21 cellular contexts compared by ENCODE assay signal in the genomic region with DNA sequence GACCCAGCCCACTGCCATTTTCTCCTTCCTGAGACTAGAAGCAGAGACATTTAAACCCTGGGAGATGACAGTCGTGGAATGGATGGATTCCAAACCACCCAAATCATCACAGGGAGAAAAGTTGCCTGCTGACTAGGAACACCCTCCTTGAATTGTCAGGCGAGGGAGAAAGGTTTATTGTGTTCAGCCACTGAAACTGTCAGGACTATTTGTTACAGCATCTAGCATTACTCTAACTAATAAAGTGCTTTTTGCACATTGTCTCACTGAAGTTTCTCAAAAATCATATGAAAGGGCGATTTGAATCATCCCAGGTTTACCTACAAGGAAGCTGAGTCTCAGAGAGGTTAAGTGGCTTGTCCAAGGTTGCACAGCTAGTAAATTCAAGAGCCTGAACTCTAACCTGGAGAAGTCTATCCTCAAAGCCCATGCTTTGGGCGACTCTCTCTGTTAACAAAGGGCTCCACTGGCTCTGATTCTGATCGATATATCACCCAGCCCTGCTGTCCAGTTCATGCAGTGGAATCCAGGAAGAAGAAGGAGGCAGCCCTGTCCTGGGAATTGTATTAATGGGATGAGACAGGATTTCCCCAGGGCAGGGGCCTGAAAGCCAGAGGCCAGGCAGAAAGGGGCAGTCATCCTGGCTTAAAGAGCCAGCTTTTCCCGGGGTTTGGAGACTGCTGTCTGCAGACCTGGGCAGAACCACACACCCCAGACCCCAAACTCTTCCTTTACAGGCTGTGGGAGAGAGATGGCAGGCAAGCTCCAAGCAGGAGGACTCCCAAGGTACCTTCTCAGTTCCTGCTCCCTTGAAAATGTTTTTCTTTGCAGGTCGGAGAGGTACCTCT. TPM values are rescaled to one million over a fixed set of nuclear protein-coding genes. Genes with fewer than 3 reads are reported as not detected.
A peak's percentile ranks its signal among the peaks of the same experiment; 100 is the strongest.
DNase-seq lines count a peak whose midpoint lies in the region; ATAC-seq, FAIRE-seq and TF ChIP-seq lines count a peak whose summit lies in the region.
"Had no signal": no experiment of that assay in that cellular context is flagged by ENCODE, and none has a peak within 500 bp of the region (broad histone marks: within the 10 kb centered on the region; RNA-seq: fewer than 3 reads in every experiment).

No MANE protein-coding gene starts in this region.

- no peak for FAIRE-seq in HepG2 (lab: Jason Lieb, UNC)
- FAIRE-seq: GM12891, GM18507 had no signal

- no peaks in the 10 kb centered on the region for H4K20me1 ChIP-seq in HepG2 (ENCODE audit: insufficient read depth, low read length)

- TF ChIP-seq EP300 in HepG2 (IDR thresholded peaks at IDR 0.05; ENCODE audit: low read depth in 2 of 2, low read length in 2 of 2): no peak
- no peak for TF ChIP-seq EP300 in HepG2 (CRISPR knock-in tag; IDR thresholded peaks at IDR 0.05; ENCODE audit: borderline replicate concordance)

- intact Hi-C loops in HepG2 (cut with micrococcal nuclease; ENCODE audit: unreplicated experiment): no loop called here
- intact Hi-C loops in right lobe of liver (cut with DNase I): no loop called here

- peaks cover 6% of the 10 kb centered on the region for H3K36me3 Mint-ChIP-seq in glutamatergic neuron (ENCODE audit: unreplicated experiment)
- H3K36me3 Mint-ChIP-seq in neural crest cell (ENCODE audit: low read depth): no peaks in the 10 kb centered on the region
- H3K36me3 Mint-ChIP-seq: CD4-positive, alpha-beta memory T cell had no signal

- no peaks in the 10 kb centered on the region for H3K79me2 ChIP-seq in HepG2 (ENCODE audit: insufficient read depth, low read length)

- H3K9ac ChIP-seq in HepG2 (ENCODE audit: insufficient read depth, low read depth, low read length): no peak overlapping the region

- peaks cover 2% of the 10 kb centered on the region for H3K27me3 Mint-ChIP-seq in glutamatergic neuron (ENCODE audit: unreplicated experiment)
- H3K27me3 Mint-ChIP-seq in neural crest cell (ENCODE audit: low read depth): no peaks in the 10 kb centered on the region

- H3K4me3 ChIP-seq in HepG2 (replicated peaks in 1 of 3; ENCODE audit: insufficient read depth in 1 of 3, low read depth in 2 of 3, low read length in 3 of 3): no peak overlapping the region
- no peak overlapping the region for H3K4me3 ChIP-seq in right lobe of liver
- H3K4me3 ChIP-seq: GM23338 had no signal

- H3K36me3 ChIP-seq in HepG2 (replicated peaks in 1 of 2; ENCODE audit: control insufficient read depth in 1 of 2, insufficient read depth in 2 of 2, low read length in 2 of 2) (no peaks in the 10 kb centered on the region), right lobe of liver (no peaks in the 10 kb centered on the region)

- TF ChIP-seq POLR2A in HepG2 (IDR thresholded peaks at IDR 0.05; ENCODE audit: insufficient read depth in 1 of 2, low read depth in 2 of 2, low read length in 2 of 2) (no peak), right lobe of liver (IDR thresholded peaks at IDR 0.05) (no peak)

- no peak for TF ChIP-seq RAD21 in HepG2 (CRISPR knock-in tag; IDR thresholded peaks at IDR 0.05)

- H3K27ac ChIP-seq in HepG2 (ENCODE audit: extremely low read length, insufficient read depth, low read length): no peak overlapping the region
- H3K27ac ChIP-seq in right lobe of liver: no peak overlapping the region

- H3K9me3 ChIP-seq in HepG2 (ENCODE audit: low read length): 0 out of 2 replicates have a peak, but pooled peaks cover 4% of the 10 kb centered on the region
- no peaks in the 10 kb centered on the region for H3K9me3 ChIP-seq in right lobe of liver

- in situ Hi-C loops in HepG2 (cut with HindIII; ENCODE audit: extremely low pct_ligation_motif_present, low pct_unique_long_range_greater_than_20kb): no loop called here

- DNase-seq in HepG2 (ENCODE audit: low spot score) (no peak), right lobe of liver (no peak), glutamatergic neuron (peak; percentile 29), neural crest cell (ENCODE audit: low read depth, low spot score) (no peak), NCI-H82 (lab: John Stamatoyannopoulos, UW) (no peak), NCI-H2029 treated with DMSO at 0.1 percent for 48 hours (lab: John Stamatoyannopoulos, UW) (no peak), HPDE6-E6E7 (ENCODE audit: extremely low spot score) (no peak)
- DNase-seq: C1 segment of cervical spinal cord; Calu3; CD4-positive, alpha-beta memory T cell; COR-L47; DMS53; DMS79 treated with DMSO at 0.1 percent for 48 hours; GF-D8; H9; HFFc6 had no signal

- WGBS in HepG2 (ENCODE audit: low lambda C conversion rate): 15% methylated on average over 7 of the region's 7 CpGs
- WGBS in right lobe of liver (ENCODE audit: insufficient coverage, low coverage, low lambda C conversion rate, missing lambda C conversion rate): 65% methylated on average over 4 of the region's 7 CpGs

- BruUV-seq in HepG2 (replicated peaks; lab: Mats Ljungman, UMichigan): no TSS peak

- H3K27me3 ChIP-seq in HepG2 (ENCODE audit: control insufficient read depth in 1 of 2, insufficient read depth in 2 of 2, low read length in 2 of 2) (peaks cover 8 to 20% of the 10 kb centered on the region in 2 experiments; a peak in 2 of 5 replicates), right lobe of liver (no peaks in the 10 kb centered on the region)

- peak; percentile 39; the same call in 2 of the 3 replicates for ATAC-seq in HepG2
- ATAC-seq in right lobe of liver: no peak
- ATAC-seq: GM23338, HCT116 had no signal

- H3K4me1 ChIP-seq in HepG2 (ENCODE audit: insufficient read depth, low read length) (peaks cover 34% of the 10 kb centered on the region), right lobe of liver (no peaks in the 10 kb centered on the region)

- no peak overlapping the region for H2AFZ ChIP-seq in HepG2 (ENCODE audit: low read length)
- H2AFZ ChIP-seq: GM23338 had no signal

- H3K9me3 Mint-ChIP-seq in glutamatergic neuron (ENCODE audit: unreplicated experiment) (no peaks in the 10 kb centered on the region), neural crest cell (peaks cover 6% of the 10 kb centered on the region)

- no peak for TF ChIP-seq CTCF in HepG2 (CRISPR knock-in tag; IDR thresholded peaks at IDR 0.05)
- TF ChIP-seq CTCF in right lobe of liver (IDR thresholded peaks at IDR 0.05): no peak
- TF ChIP-seq CTCF in glutamatergic neuron (IDR thresholded peaks at IDR 0.05; ENCODE audit: partially characterized antibody, unreplicated experiment): no peak
- TF ChIP-seq CTCF in neural crest cell (conservative IDR thresholded peaks at IDR 0.05): no peak

- CTCF ChIA-PET in HepG2 (lab: Yijun Ruan, JAX; ENCODE audit: low intra/inter-chr PET ratio, low total read pairs): no interaction called here

- H3K4me3 Mint-ChIP-seq in glutamatergic neuron (ENCODE audit: unreplicated experiment) (no peak overlapping the region), neural crest cell (no peak overlapping the region)
- H3K4me3 Mint-ChIP-seq: CD4-positive, alpha-beta memory T cell; GM23338; H9; HFFc6 had no signal

- no peak overlapping the region for H3K4me2 ChIP-seq in HepG2 (ENCODE audit: low read depth, low read length)
- H3K4me2 ChIP-seq: GM23338 had no signal

- POLR2A ChIA-PET in HepG2 (lab: Yijun Ruan, JAX): no interaction called here

- H3K27ac Mint-ChIP-seq in glutamatergic neuron (ENCODE audit: unreplicated experiment) (no peak overlapping the region), neural crest cell (ENCODE audit: unreplicated experiment) (peak overlapping the region; percentile 27)
- H3K27ac Mint-ChIP-seq: CD4-positive, alpha-beta memory T cell; GM23338; H9; HFFc6 had no signal

- no peaks in the 10 kb centered on the region for H3K4me1 Mint-ChIP-seq in glutamatergic neuron (ENCODE audit: low read depth, unreplicated experiment)
- no peaks in the 10 kb centered on the region for H3K4me1 Mint-ChIP-seq in neural crest cell
- H3K4me1 Mint-ChIP-seq: CD4-positive, alpha-beta memory T cell; GM23338 had no signal

TF ChIP-seq in HepG2, 621 proteins besides CTCF, POLR2A, EP300 and RAD21:
- TF ChIP-seq NFE2L2 (IDR thresholded peaks at IDR 0.05; ENCODE audit: low read length) (no peak), EZH2 (conservative IDR thresholded peaks at IDR 0.05; ENCODE audit: low read depth, low read length) (peak; percentile 61; the same call in 1 of the 2 replicates), ZNF12 (CRISPR knock-in tag; IDR thresholded peaks at IDR 0.05) (peak; percentile 97), ZNF460 (CRISPR knock-in tag; IDR thresholded peaks at IDR 0.05; ENCODE audit: borderline replicate concordance) (no peak), ZMYM3 (CRISPR knock-in tag; IDR thresholded peaks at IDR 0.05) (0 out of 2 replicates have a peak, but pooled peaks have one; percentile 42), ZNF768 (CRISPR knock-in tag; IDR thresholded peaks at IDR 0.05) (peak; percentile 84; the same call in 1 of the 2 replicates), DNMT1 (CRISPR knock-in tag; IDR thresholded peaks at IDR 0.05) (no peak)
TF ChIP-seq in HepG2: peak in this region for 4.

RNA-seq across cellular contexts. Expression of a gene that starts 37.5 kb away (rescaled TPM):
- total RNA-seq in HepG2 (2016; rRNA removed; fragmentation: Illumina TruSeq; extraction: Trizol) (10.0 and 16.4 TPM in 2 replicates), right lobe of liver (1 to 10 TPM in 1 of 6 experiments, under 1 TPM in 5; 0.25 to 1.3 (median 0.61) TPM), glutamatergic neuron (ENCODE audit: unreplicated experiment) (13.0 TPM), neural crest cell (28.9 and 33.0 TPM in 2 replicates)
- total RNA-seq in HepG2 (2016; cell fraction: cytosol; rRNA removed; fragmentation: Illumina TruSeq; extraction: Trizol; ENCODE audit: low read depth): 6.5 and 10.3 TPM in 2 replicates
- 9.4 and 16.4 TPM in 2 replicates for total RNA-seq in HepG2 (2016; cell fraction: insoluble cytoplasmic fraction; rRNA removed; fragmentation: Illumina TruSeq; extraction: Trizol)
- 11.6 and 16.3 TPM in 2 replicates for total RNA-seq in HepG2 (2016; cell fraction: membrane; rRNA removed; fragmentation: Illumina TruSeq; extraction: Trizol)
- 7.9 TPM in 2 replicates for total RNA-seq in HepG2 (2016; cell fraction: nucleus; rRNA removed; fragmentation: Illumina TruSeq; extraction: Trizol)
- 9.2 and 11.5 TPM in 2 replicates for polyA plus RNA-seq in HepG2 (2011; rRNA removed)
- 8.9 and 15.1 TPM in 2 replicates for polyA plus RNA-seq in HepG2 (2011; cell fraction: cytosol; rRNA removed)
- 24.5 and 27.5 TPM in 2 replicates for polyA plus RNA-seq in HepG2 (2011; cell fraction: nucleus; rRNA removed)
- 17.0 and 17.3 TPM in 2 replicates for polyA plus RNA-seq in HepG2 (2012)
- 8.2 and 10.6 TPM in 2 replicates for polyA plus RNA-seq in HepG2 (2016; cell fraction: cytosol; fragmentation: Illumina TruSeq; extraction: Trizol; ENCODE audit: low read depth)
- 24.9 and 27.8 TPM in 2 replicates for polyA plus RNA-seq in HepG2 (2016; cell fraction: insoluble cytoplasmic fraction; fragmentation: Illumina TruSeq; extraction: Trizol; ENCODE audit: low read depth)
- polyA plus RNA-seq in HepG2 (2016; cell fraction: membrane; fragmentation: Illumina TruSeq; extraction: Trizol; ENCODE audit: low read depth): 13.8 and 17.4 TPM in 2 replicates
- polyA plus RNA-seq in HepG2 (2016; cell fraction: nucleus; fragmentation: Illumina TruSeq; extraction: Trizol; ENCODE audit: insufficient read depth, low read depth): 19.5 and 21.3 TPM in 2 replicates
- 3.2 and 12.8 TPM in 2 replicates for polyA minus RNA-seq in HepG2 (2011; rRNA and poly(A)+ RNA removed; ENCODE audit: low replicate concordance)
- 11.8 and 14.5 TPM in 2 replicates for polyA minus RNA-seq in HepG2 (2011; cell fraction: cytosol; rRNA and poly(A)+ RNA removed)
- polyA minus RNA-seq in HepG2 (2011; cell fraction: nucleus; rRNA and poly(A)+ RNA removed): 11.8 and 12.5 TPM in 2 replicates
- total RNA-seq: CD4-positive, alpha-beta memory T cell; G401 had no signal
- polyA plus RNA-seq: CD4-positive, alpha-beta memory T cell had no signal
